9 cellular contexts compared by ENCODE assay signal in the genomic region with DNA sequence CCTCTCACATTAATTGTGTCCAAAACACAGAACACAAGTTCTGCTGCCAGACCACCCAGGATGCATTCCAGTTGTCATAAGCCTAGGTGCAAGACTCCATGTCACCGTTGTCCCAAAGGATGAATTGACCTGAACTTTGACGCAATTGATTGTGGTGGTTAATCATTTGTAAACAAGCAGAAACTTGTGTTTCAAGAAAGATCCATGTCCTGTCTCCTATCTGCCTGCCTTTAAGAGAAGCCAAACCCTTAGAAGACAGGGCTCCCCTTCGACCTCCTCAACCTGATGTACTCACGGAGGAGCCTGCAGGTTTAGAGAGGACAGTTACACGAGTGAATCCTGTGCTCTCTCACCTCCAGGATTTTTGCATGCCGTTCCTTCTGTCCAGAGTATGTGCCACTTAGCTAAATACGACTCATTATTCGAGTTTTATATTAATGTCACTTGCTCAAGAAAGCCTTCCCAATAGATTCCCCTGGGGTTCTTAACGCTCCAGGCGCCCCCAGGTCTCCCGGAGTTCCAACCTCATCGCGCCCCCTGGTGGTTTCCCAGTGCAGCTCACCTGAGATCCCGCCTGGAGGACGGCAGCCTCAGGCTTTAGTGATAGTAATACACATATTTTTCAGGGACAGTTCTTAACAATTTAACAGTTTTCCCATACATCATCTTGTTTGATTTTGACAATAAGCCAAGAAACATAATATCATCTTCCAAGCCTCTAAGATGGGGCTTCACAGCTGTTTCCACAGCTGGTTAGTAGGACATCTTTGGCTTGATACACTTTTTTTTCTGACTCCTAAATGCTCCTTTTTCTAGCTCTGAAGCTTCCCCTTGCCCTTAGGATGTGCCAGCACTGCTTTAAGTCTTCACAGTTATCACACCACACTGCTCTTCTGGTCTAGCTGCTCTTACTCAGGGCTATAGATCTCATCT. TPM values are rescaled to one million over a fixed set of nuclear protein-coding genes. Genes with fewer than 3 reads are reported as not detected.
DNase-seq lines count a peak whose midpoint lies in the region; ATAC-seq and TF ChIP-seq lines count a peak whose summit lies in the region.
"Had no signal": no experiment of that assay in that cellular context is flagged by ENCODE, and none has a peak within 500 bp of the region (broad histone marks: within the 10 kb centered on the region; RNA-seq: fewer than 3 reads in every experiment).

No MANE protein-coding gene starts in this region.

- H3K4me3 ChIP-seq in Peyer's patch (no peak overlapping the region), upper lobe of right lung (no peak overlapping the region)

- H3K36me3 ChIP-seq in Peyer's patch = no peaks in the 10 kb centered on the region
- no peaks in the 10 kb centered on the region for H3K36me3 ChIP-seq in upper lobe of right lung

- DNase-seq in stimulated activated CD4-positive, alpha-beta T cell treated with anti-CD3 and anti-CD28 coated beads, Interleukin-4, amount 100 ng/mL, for 48 hours (ENCODE audit: low read depth in 2 of 2) = peak; percentile 1
- DNase-seq in stimulated activated CD4-positive, alpha-beta T cell treated with anti-CD3 and anti-CD28 coated beads, Interleukin-1b, Interleukin-23, amount 100 ng/mL, for 48 hours = no peak
- no peak for DNase-seq in Peyer's patch
- DNase-seq in left cardiac atrium = peak; percentile 23
- DNase-seq in upper lobe of right lung = peak; percentile 73
- DNase-seq in NCI-H446 (lab: John Stamatoyannopoulos, UW) = no peak
- DNase-seq: central memory CD4-positive, alpha-beta T cell had no signal

- ATAC-seq in left cardiac atrium (no peak), upper lobe of right lung (peak; percentile 57), HG03571 (IDR thresholded peaks at IDR 0.05; ENCODE audit: unreplicated experiment) (no peak), GM19397 (IDR thresholded peaks at IDR 0.05; ENCODE audit: unreplicated experiment) (no peak)

- intact Hi-C loops in left cardiac atrium (cut with DNase I) = no loop called here
- intact Hi-C loops in upper lobe of right lung (cut with DNase I) = no loop called here

- no peaks in the 10 kb centered on the region for H3K9me3 ChIP-seq in Peyer's patch
- no peaks in the 10 kb centered on the region for H3K9me3 ChIP-seq in upper lobe of right lung

- H3K27me3 ChIP-seq in Peyer's patch (no peaks in the 10 kb centered on the region), upper lobe of right lung (no peaks in the 10 kb centered on the region)

- TF ChIP-seq CTCF in Peyer's patch (IDR thresholded peaks at IDR 0.05) = peak in 4 of 6 experiments; percentile 9 to 44 (median 26)
- TF ChIP-seq CTCF in upper lobe of right lung (IDR thresholded peaks at IDR 0.05) = peak; percentile 51

- H3K27ac ChIP-seq in Peyer's patch (no peak overlapping the region), upper lobe of right lung (no peak overlapping the region)

- TF ChIP-seq POLR2A in Peyer's patch (IDR thresholded peaks at IDR 0.05) = no peak

- H3K4me1 ChIP-seq in Peyer's patch (no peaks in the 10 kb centered on the region), upper lobe of right lung (no peaks in the 10 kb centered on the region)

RNA-seq across cellular contexts. Expression of a gene that starts 2.4 kb away (rescaled TPM):
- total RNA-seq in Peyer's patch = not detected
- total RNA-seq in left cardiac atrium = not detected
- not detected for total RNA-seq in upper lobe of right lung

Comparison
In these comparisons a context has a peak if more than half of its experiments do, and no peak if none do; other contexts are left out.
1. DNase-seq: peak in stimulated activated CD4-positive, alpha-beta T cell treated with anti-CD3 and anti-CD28 coated beads, Interleukin-4, amount 100 ng/mL, for 48 hours (2 of 2), left cardiac atrium (single experiment) and upper lobe of right lung (single experiment); none in stimulated activated CD4-positive, alpha-beta T cell treated with anti-CD3 and anti-CD28 coated beads, Interleukin-1b, Interleukin-23, amount 100 ng/mL, for 48 hours (single experiment), Peyer's patch (0 of 3) and NCI-H446 (0 of 2).